ENCODE assay signal across 4 cellular contexts in genomic region chr10:45481100-45481499, GRCh38.
DNase-seq lines count a peak whose midpoint lies in the region; ATAC-seq, FAIRE-seq and TF ChIP-seq lines count a peak whose summit lies in the region.
"Not testable (repeated sequence)": the region's sequence is repeated elsewhere in the genome, so short reads cannot be mapped to it uniquely, and the experiment has no call there.

No MANE protein-coding gene starts in this region.

- intact Hi-C loops in activated B cell treated with CpG ODN at 0.5 μM for 24 hours (cut with micrococcal nuclease); left colon (cut with DNase I, micrococcal nuclease): not testable (repeated sequence)

- WGBS in liver: 80% methylated on average over 4 of the region's 4 CpGs

- peaks cover 89% of the 10 kb centered on the region for H3K36me3 Mint-ChIP-seq in activated B cell treated with CpG ODN at 0.5 μM for 24 hours (ENCODE audit: low read depth)

- not testable (repeated sequence) for H3K27me3 Mint-ChIP-seq in activated B cell treated with CpG ODN at 0.5 μM for 24 hours

- not testable (repeated sequence) for H3K27ac ChIP-seq in liver (ENCODE audit: low read depth in 1 of 2, low read length in 2 of 2)

- peaks cover 35% of the 10 kb centered on the region for H3K9me3 Mint-ChIP-seq in activated B cell treated with CpG ODN at 0.5 μM for 24 hours

- not testable (repeated sequence) for H3K4me3 ChIP-seq in liver (ENCODE audit: low read depth in 1 of 3, low read length in 3 of 3)

- H3K4me1 Mint-ChIP-seq in activated B cell treated with CpG ODN at 0.5 μM for 24 hours: peaks cover 16% of the 10 kb centered on the region

- TF ChIP-seq RAD21 in liver (IDR thresholded peaks at IDR 0.05): not testable (repeated sequence)

- H3K4me1 ChIP-seq in liver (ENCODE audit: control insufficient read depth in 4 of 4, insufficient read depth in 4 of 4, low read length in 3 of 4): not testable (repeated sequence)

- not testable (repeated sequence) for H3K9ac ChIP-seq in liver (ENCODE audit: low read depth in 1 of 2, low read length in 2 of 2)

- H3K27me3 ChIP-seq in liver (ENCODE audit: control insufficient read depth in 4 of 4, insufficient read depth in 4 of 4, low read length in 3 of 4): not testable (repeated sequence)

- DNase-seq in activated B cell treated with CpG ODN at 0.5 μM for 24 hours, left colon: not testable (repeated sequence)

- peak; percentile 49 for FAIRE-seq in islet of Langerhans (lab: Jason Lieb, UNC)

- CTCF ChIA-PET in activated B cell treated with CpG ODN at 0.5 μM for 24 hours (lab: Charles Lee): not testable (repeated sequence)

- peak overlapping the region; percentile 15 for H3K27ac Mint-ChIP-seq in activated B cell treated with CpG ODN at 0.5 μM for 24 hours

- not testable (repeated sequence) for H3K36me3 ChIP-seq in liver (ENCODE audit: control insufficient read depth in 4 of 4, insufficient read depth in 3 of 4, low read depth in 1 of 4, low read length in 3 of 4)

- H3K9me3 ChIP-seq in liver (ENCODE audit: control insufficient read depth in 4 of 4, low read length in 3 of 4): not testable (repeated sequence)

- not testable (repeated sequence) for TF ChIP-seq CTCF in activated B cell treated with CpG ODN at 0.5 μM for 24 hours (IDR thresholded peaks at IDR 0.05); liver (IDR thresholded peaks at IDR 0.05; ENCODE audit: low read depth, low read length, missing input control)

- H3K4me3 Mint-ChIP-seq in activated B cell treated with CpG ODN at 0.5 μM for 24 hours: not testable (repeated sequence)

- POLR2A ChIA-PET in activated B cell treated with CpG ODN at 0.5 μM for 24 hours (lab: Charles Lee): not testable (repeated sequence)

- ATAC-seq in activated B cell treated with CpG ODN at 0.5 μM for 24 hours (ENCODE audit: low read depth): not testable (repeated sequence)
- ATAC-seq in left colon: peak; percentile 37

TF ChIP-seq in liver, 16 proteins besides CTCF, POLR2A, EP300 and RAD21:
- TF ChIP-seq HNF4A (conservative IDR thresholded peaks at IDR 0.05): peak; percentile 52 to 68
TF ChIP-seq in liver: peak in this region for 1; not testable (repeated sequence) for 15.
